ENCODE assay signal across 14 cellular contexts in genomic region chr20:33803921-33804337, GRCh38. TPM values are rescaled to one million over a fixed set of nuclear protein-coding genes. Genes with fewer than 3 reads are reported as not detected.
A peak's percentile ranks its signal among the peaks of the same experiment; 100 is the strongest.
DNase-seq lines count a peak whose midpoint lies in the region; ATAC-seq, FAIRE-seq and TF ChIP-seq lines count a peak whose summit lies in the region.
"Had no signal": no experiment of that assay in that cellular context is flagged by ENCODE, and none has a peak within 500 bp of the region (broad histone marks: within the 10 kb centered on the region; RNA-seq: fewer than 3 reads in every experiment).

No MANE protein-coding gene starts in this region.

- peaks cover 28% of the 10 kb centered on the region for H3K4me1 Mint-ChIP-seq in Calu3 (ENCODE audit: low read depth, unreplicated experiment)
- H3K4me1 Mint-ChIP-seq in T-cell = no peaks in the 10 kb centered on the region
- H3K4me1 Mint-ChIP-seq: activated CD4-positive, alpha-beta T cell treated with anti-CD3 and anti-CD28 coated beads, Interleukin-2, amount 10 ng/mL, durations not matched to agents 7 days and 5 days; activated naive CD4-positive, alpha-beta T cell treated with anti-CD3 and anti-CD28 coated beads, Interleukin-2, amount 50 U/mL, for 24 hours had no signal

- H3K4me3 Mint-ChIP-seq in Calu3 (ENCODE audit: low read depth, unreplicated experiment) (no peak overlapping the region), T-cell (no peak overlapping the region)
- H3K4me3 Mint-ChIP-seq: activated CD4-positive, alpha-beta T cell treated with anti-CD3 and anti-CD28 coated beads, Interleukin-2, amount 10 ng/mL, durations not matched to agents 7 days and 5 days; activated naive CD4-positive, alpha-beta T cell treated with anti-CD3 and anti-CD28 coated beads, Interleukin-2, amount 50 U/mL, for 24 hours; endodermal cell had no signal

- no peak for TF ChIP-seq CTCF in Calu3 (IDR thresholded peaks at IDR 0.05; ENCODE audit: unreplicated experiment)

- no peaks in the 10 kb centered on the region for H3K36me3 Mint-ChIP-seq in Calu3 (ENCODE audit: insufficient read depth, unreplicated experiment)
- H3K36me3 Mint-ChIP-seq in T-cell = no peaks in the 10 kb centered on the region
- H3K36me3 Mint-ChIP-seq: activated naive CD4-positive, alpha-beta T cell treated with anti-CD3 and anti-CD28 coated beads, Interleukin-2, amount 50 U/mL, for 24 hours had no signal

- peak; percentile 85 for ATAC-seq in esophagus mucosa
- no peak for ATAC-seq in GM18498 (IDR thresholded peaks at IDR 0.05; ENCODE audit: unreplicated experiment)
- no peak for ATAC-seq in GM18861 (IDR thresholded peaks at IDR 0.05; ENCODE audit: unreplicated experiment)
- no peak for ATAC-seq in T-cell (replicated peaks in 1 of 4)

- H3K27me3 Mint-ChIP-seq in Calu3 (ENCODE audit: unreplicated experiment) (no peaks in the 10 kb centered on the region), T-cell (no peaks in the 10 kb centered on the region)
- H3K27me3 Mint-ChIP-seq: activated naive CD4-positive, alpha-beta T cell treated with anti-CD3 and anti-CD28 coated beads, Interleukin-2, amount 50 U/mL, for 24 hours had no signal

- POLR2A ChIA-PET in T-cell (lab: Charles Lee) = no interaction called here

- H3K9me3 Mint-ChIP-seq in Calu3 (ENCODE audit: low read depth, unreplicated experiment) (no peaks in the 10 kb centered on the region), T-cell (no peaks in the 10 kb centered on the region)
- H3K9me3 Mint-ChIP-seq: activated CD4-positive, alpha-beta T cell treated with anti-CD3 and anti-CD28 coated beads, Interleukin-2, amount 10 ng/mL, durations not matched to agents 7 days and 5 days; activated naive CD4-positive, alpha-beta T cell treated with anti-CD3 and anti-CD28 coated beads, Interleukin-2, amount 50 U/mL, for 24 hours had no signal

- H3K27ac Mint-ChIP-seq in Calu3 (ENCODE audit: unreplicated experiment) (peak overlapping the region; percentile 70), T-cell (no peak overlapping the region)
- H3K27ac Mint-ChIP-seq: activated CD4-positive, alpha-beta T cell treated with anti-CD3 and anti-CD28 coated beads, Interleukin-2, amount 10 ng/mL, durations not matched to agents 7 days and 5 days; activated naive CD4-positive, alpha-beta T cell treated with anti-CD3 and anti-CD28 coated beads, Interleukin-2, amount 50 U/mL, for 24 hours; endodermal cell had no signal

- intact Hi-C loops in Calu3 (cut with micrococcal nuclease; ENCODE audit: unreplicated experiment) = no loop called here

- CTCF ChIA-PET in Calu3 (lab: Charles Lee) (interaction anchor here (0.5 to 1.8 kb wide), 7 partner anchors 8 to 317 kb away, joined by 3 to 4 read pairs (median 3); no protein-coding TSS in a partner anchor), T-cell (lab: Charles Lee) (no interaction called here)

- no TSS peak for BruUV-seq in Calu3 (replicated peaks; lab: Mats Ljungman, UMichigan)

- FAIRE-seq in RCC 7860 (lab: Jason Lieb, UNC) = peak; percentile 88
- FAIRE-seq: GM12892 had no signal

- DNase-seq in Calu3 (no peak), RCC 7860 (ENCODE audit: low spot score) (peak; percentile 66), non-pigmented ciliary epithelial cell (ENCODE audit: low read depth) (peak; percentile 55), COLO668 (lab: John Stamatoyannopoulos, UW; ENCODE audit: unreplicated experiment) (no peak), T-cell (no peak)
- DNase-seq: activated CD4-positive, alpha-beta T cell treated with anti-CD3 and anti-CD28 coated beads, Interleukin-2, amount 10 ng/mL, durations not matched to agents 7 days and 5 days; COR-L47; endodermal cell; SHP77 treated with DMSO at 0.1 percent for 48 hours had no signal

RNA-seq across cellular contexts. Expression of gene CHMP4B, which starts 7.2 kb away (rescaled TPM):
- total RNA-seq in Calu3 (2022) (234 and 245 TPM in 2 replicates), esophagus mucosa (77.8 TPM), T-cell (10 to 100 TPM; 45.1 to 64.7 (median 60.8) TPM)

Comparison
In these comparisons a context has a peak if more than half of its experiments do, and no peak if none do; other contexts are left out.
1. DNase-seq: peak in RCC 7860 (single experiment) and non-pigmented ciliary epithelial cell (single experiment); none in Calu3 (single experiment), COLO668 (single experiment) and T-cell (0 of 34).